ENCODE assay signal across 1 cellular context in the genomic region with DNA sequence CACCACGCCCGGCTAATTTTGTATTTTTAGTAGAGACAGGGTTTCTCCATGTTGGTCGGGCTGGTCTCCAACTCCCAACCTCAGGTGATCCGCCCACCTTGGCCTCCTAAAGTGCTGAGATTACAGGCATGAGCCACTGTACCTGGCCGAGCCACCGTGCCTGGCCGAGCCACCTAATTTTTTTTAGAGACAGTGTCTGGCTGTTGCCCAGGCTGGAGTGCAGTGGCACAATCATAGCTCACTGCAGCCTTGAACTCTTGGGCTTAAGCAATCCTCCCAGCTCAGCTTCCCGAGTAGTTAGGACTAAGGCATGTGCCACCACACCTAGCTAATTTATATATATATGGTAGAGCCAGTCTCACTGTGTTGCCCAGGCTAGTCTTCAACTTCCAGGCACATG.
A peak's percentile ranks its signal among the peaks of the same experiment; 100 is the strongest.
TF ChIP-seq lines count a peak whose summit lies in the region.

No MANE protein-coding gene starts in this region.

TF ChIP-seq in K562, 482 proteins besides CTCF, POLR2A, EP300 and RAD21:
- 0 out of 2 replicates have a peak, but pooled peaks have one; percentile 20 for TF ChIP-seq RBFOX2 (IDR thresholded peaks at IDR 0.05; ENCODE audit: low read depth, low read length)
